Comparison of ENCODE assay signal across 8 cellular contexts in the genomic region with DNA sequence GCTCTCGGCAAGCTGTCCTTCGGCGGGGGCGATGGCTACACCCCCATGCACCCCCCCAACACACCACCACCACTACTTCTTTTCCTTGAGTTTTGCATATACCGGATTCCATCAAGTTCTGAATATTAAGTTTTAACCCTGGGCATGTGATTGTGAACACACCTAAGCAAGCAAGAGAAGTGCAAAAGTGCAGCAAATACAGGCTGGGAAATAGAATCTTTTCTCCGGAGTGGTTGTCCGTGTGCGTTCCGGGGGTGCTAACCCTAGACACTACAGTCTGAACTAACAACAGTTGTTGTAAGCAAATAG. TPM values are rescaled to one million over a fixed set of nuclear protein-coding genes. Genes with fewer than 3 reads are reported as not detected.
DNase-seq lines count a peak whose midpoint lies in the region; ATAC-seq and TF ChIP-seq lines count a peak whose summit lies in the region.

No MANE protein-coding gene starts in this region.

- DNase-seq in HAP-1 (ENCODE audit: low spot score in 2 of 2) (no peak), WERI-Rb-1 (no peak), left ventricle myocardium inferior (no peak), skeletal muscle cell (ENCODE audit: low read depth) (no peak), RPMI8226 (no peak), NCI-H2029 treated with DMSO at 0.1 percent for 48 hours (lab: John Stamatoyannopoulos, UW) (no peak), HPDE6-E6E7 (ENCODE audit: extremely low spot score) (no peak)

- H3K27ac ChIP-seq in WERI-Rb-1 (peak overlapping the region; percentile 80), left ventricle myocardium inferior (replicated peaks) (peak overlapping the region; percentile 59)

- ATAC-seq in GM18511 (IDR thresholded peaks at IDR 0.05; ENCODE audit: unreplicated experiment) = no peak

- H3K36me3 ChIP-seq in HAP-1 (replicated peaks) (no peaks in the 10 kb centered on the region), WERI-Rb-1 (no peaks in the 10 kb centered on the region), left ventricle myocardium inferior (no peaks in the 10 kb centered on the region)

- intact Hi-C loops in left ventricle myocardium inferior (cut with micrococcal nuclease) = loop anchor here (5.0 kb wide), 1 partner anchor 339 kb away; no protein-coding TSS in a partner anchor

- H3K4me1 ChIP-seq in HAP-1 (peaks cover 3% of the 10 kb centered on the region; the same call in 1 of the 2 replicates), left ventricle myocardium inferior (peaks cover 31% of the 10 kb centered on the region)

- no peaks in the 10 kb centered on the region for H3K9me3 ChIP-seq in HAP-1
- H3K9me3 ChIP-seq in WERI-Rb-1 (ENCODE audit: severe bottlenecking) = no peaks in the 10 kb centered on the region
- H3K9me3 ChIP-seq in left ventricle myocardium inferior (replicated peaks) = no peaks in the 10 kb centered on the region

- no peak for TF ChIP-seq CTCF in WERI-Rb-1 (IDR thresholded peaks at IDR 0.05; ENCODE audit: low read depth, low read length)
- TF ChIP-seq CTCF in left ventricle myocardium inferior (IDR thresholded peaks at IDR 0.05; ENCODE audit: borderline replicate concordance) = no peak

- no peaks in the 10 kb centered on the region; the same call in 1 of the 2 replicates for H3K27me3 ChIP-seq in HAP-1 (ENCODE audit: low read depth)
- H3K27me3 ChIP-seq in WERI-Rb-1 (ENCODE audit: insufficient read depth, low read depth, severe bottlenecking) = no peaks in the 10 kb centered on the region
- no peaks in the 10 kb centered on the region for H3K27me3 ChIP-seq in left ventricle myocardium inferior (ENCODE audit: low read depth)

- H3K4me3 ChIP-seq in HAP-1 (peak overlapping the region; percentile 33), WERI-Rb-1 (ENCODE audit: low read depth, low read length) (peak overlapping the region; percentile 89), left ventricle myocardium inferior (peak overlapping the region; percentile 82), skeletal muscle cell (ENCODE audit: low read depth, low read length) (peak overlapping the region; percentile 67)

- in situ Hi-C loops in HAP-1 (cut with MboI; ENCODE audit: low sequenced_read_pairs) = no loop called here

RNA-seq across cellular contexts. Expression of gene PRSS23, which starts 0.6 kb away (rescaled TPM):
- 6.5 TPM for total RNA-seq in left ventricle myocardium inferior

Comparison
In these comparisons a context has a peak if more than half of its experiments do, and no peak if none do; other contexts are left out.
1. H3K4me3 ChIP-seq: peak in every context shown above with its lines; median percentile 89 in WERI-Rb-1; 82 in left ventricle myocardium inferior; 67 in skeletal muscle cell; 33 in HAP-1.